Comparison of ENCODE assay signal across 23 cellular contexts in genomic region chr1:221182791-221183533, GRCh38.
DNase-seq lines count a peak whose midpoint lies in the region; ATAC-seq and TF ChIP-seq lines count a peak whose summit lies in the region.
"Had no signal": no experiment of that assay in that cellular context is flagged by ENCODE, and none has a peak within 500 bp of the region (broad histone marks: within the 10 kb centered on the region; RNA-seq: fewer than 3 reads in every experiment).

No MANE protein-coding gene starts in this region.

- no peaks in the 10 kb centered on the region for H3K9me3 Mint-ChIP-seq in activated CD4-positive, alpha-beta T cell treated with anti-CD3 and anti-CD28 coated beads for 36 hours (ENCODE audit: low read depth)
- no peaks in the 10 kb centered on the region for H3K9me3 Mint-ChIP-seq in activated CD4-positive, alpha-beta T cell treated with anti-CD3 and anti-CD28 coated beads, Interleukin-2, amount 10 ng/mL, durations not matched to agents 24 days and 14 days
- no peaks in the 10 kb centered on the region for H3K9me3 Mint-ChIP-seq in CD4-positive, alpha-beta T cell
- H3K9me3 Mint-ChIP-seq: activated B cell treated with CpG ODN at 0.5 μM for 24 hours; activated CD4-positive, alpha-beta memory T cell treated with anti-CD3 and anti-CD28 coated beads, Interleukin-2, amount 10 ng/mL, durations not matched to agents 7 days and 5 days had no signal

- no peak for DNase-seq in activated CD4-positive, alpha-beta T cell treated with anti-CD3 and anti-CD28 coated beads for 36 hours
- no peak for DNase-seq in activated CD4-positive, alpha-beta T cell treated with anti-CD3 and anti-CD28 coated beads, Interleukin-2, amount 10 ng/mL, durations not matched to agents 24 days and 14 days
- DNase-seq in RKO (ENCODE audit: low spot score): peak; percentile 4
- no peak for DNase-seq in left lung
- no peak for DNase-seq in CD4-positive, alpha-beta T cell
- DNase-seq in tibial nerve (ENCODE audit: low spot score in 2 of 2): no peak
- DNase-seq in glomerular visceral epithelial cell (ENCODE audit: extremely low spot score): no peak
- no peak for DNase-seq in NCI-H2081 (lab: John Stamatoyannopoulos, UW)
- DNase-seq: activated B cell treated with CpG ODN at 0.5 μM for 24 hours; activated CD4-positive, alpha-beta memory T cell treated with anti-CD3 and anti-CD28 coated beads, Interleukin-2, amount 10 ng/mL, durations not matched to agents 7 days and 5 days; activated naive CD4-positive, alpha-beta T cell; adrenal gland; colonic mucosa; kidney; NCI-H524 treated with DMSO at 0.1 percent for 48 hours; small intestine; stimulated activated naive CD4-positive, alpha-beta T cell treated with Interleukin-2 at 50 U/mL for 16 hours; T-helper 2 cell had no signal

- 72 to 82% methylated on average over 4 of the region's 4 CpGs for WGBS in tibial nerve, 2 donors

- no peak overlapping the region for H3K27ac Mint-ChIP-seq in activated CD4-positive, alpha-beta T cell treated with anti-CD3 and anti-CD28 coated beads for 36 hours
- H3K27ac Mint-ChIP-seq in activated CD4-positive, alpha-beta T cell treated with anti-CD3 and anti-CD28 coated beads, Interleukin-2, amount 10 ng/mL, durations not matched to agents 24 days and 14 days: no peak overlapping the region
- no peak overlapping the region for H3K27ac Mint-ChIP-seq in CD4-positive, alpha-beta T cell
- H3K27ac Mint-ChIP-seq: activated B cell treated with CpG ODN at 0.5 μM for 24 hours; activated CD4-positive, alpha-beta memory T cell treated with anti-CD3 and anti-CD28 coated beads, Interleukin-2, amount 10 ng/mL, durations not matched to agents 7 days and 5 days had no signal

- H3K4me1 ChIP-seq in left lung (peaks cover 0 to 8% of the 10 kb centered on the region in 2 donors), tibial nerve (no peaks in the 10 kb centered on the region)
- H3K4me1 ChIP-seq: A549, adrenal gland, breast epithelium, colonic mucosa had no signal

- no peak overlapping the region for H3K4me3 Mint-ChIP-seq in activated CD4-positive, alpha-beta T cell treated with anti-CD3 and anti-CD28 coated beads for 36 hours
- no peak overlapping the region for H3K4me3 Mint-ChIP-seq in activated CD4-positive, alpha-beta T cell treated with anti-CD3 and anti-CD28 coated beads, Interleukin-2, amount 10 ng/mL, durations not matched to agents 24 days and 14 days
- H3K4me3 Mint-ChIP-seq in CD4-positive, alpha-beta T cell: no peak overlapping the region
- H3K4me3 Mint-ChIP-seq: activated B cell treated with CpG ODN at 0.5 μM for 24 hours; activated CD4-positive, alpha-beta memory T cell treated with anti-CD3 and anti-CD28 coated beads, Interleukin-2, amount 10 ng/mL, durations not matched to agents 7 days and 5 days had no signal

- ATAC-seq in activated CD4-positive, alpha-beta T cell treated with anti-CD3 and anti-CD28 coated beads for 36 hours: peak; percentile 36
- ATAC-seq in left lung: peak; percentile 74
- no peak for ATAC-seq in CD4-positive, alpha-beta T cell (ENCODE audit: poor library complexity)
- ATAC-seq: A549, Right ventricle myocardium inferior had no signal

- TF ChIP-seq POLR2A in tibial nerve (IDR thresholded peaks at IDR 0.05): no peak

- H3K36me3 ChIP-seq in left lung: no peaks in the 10 kb centered on the region
- H3K36me3 ChIP-seq in tibial nerve: no peaks in the 10 kb centered on the region
- H3K36me3 ChIP-seq: adrenal gland, breast epithelium, colonic mucosa, thoracic aorta had no signal

- peaks cover 16% of the 10 kb centered on the region for H3K27me3 Mint-ChIP-seq in activated CD4-positive, alpha-beta T cell treated with anti-CD3 and anti-CD28 coated beads for 36 hours
- H3K27me3 Mint-ChIP-seq in activated CD4-positive, alpha-beta T cell treated with anti-CD3 and anti-CD28 coated beads, Interleukin-2, amount 10 ng/mL, durations not matched to agents 24 days and 14 days: no peaks in the 10 kb centered on the region
- peaks cover 9% of the 10 kb centered on the region for H3K27me3 Mint-ChIP-seq in CD4-positive, alpha-beta T cell
- H3K27me3 Mint-ChIP-seq: activated CD4-positive, alpha-beta memory T cell treated with anti-CD3 and anti-CD28 coated beads, Interleukin-2, amount 10 ng/mL, durations not matched to agents 7 days and 5 days had no signal

- no peak for TF ChIP-seq CTCF in left lung (IDR thresholded peaks at IDR 0.05)
- no peak for TF ChIP-seq CTCF in CD4-positive, alpha-beta T cell (IDR thresholded peaks at IDR 0.05)
- no peak for TF ChIP-seq CTCF in tibial nerve (IDR thresholded peaks at IDR 0.05)

- H3K4me3 ChIP-seq in left lung (no peak overlapping the region), tibial nerve (no peak overlapping the region)
- H3K4me3 ChIP-seq: A549, adrenal gland, breast epithelium, colonic mucosa, lung, thoracic aorta had no signal

- H3K4me1 Mint-ChIP-seq in activated CD4-positive, alpha-beta T cell treated with anti-CD3 and anti-CD28 coated beads for 36 hours: no peaks in the 10 kb centered on the region
- H3K4me1 Mint-ChIP-seq in activated CD4-positive, alpha-beta T cell treated with anti-CD3 and anti-CD28 coated beads, Interleukin-2, amount 10 ng/mL, durations not matched to agents 24 days and 14 days: no peaks in the 10 kb centered on the region
- no peaks in the 10 kb centered on the region for H3K4me1 Mint-ChIP-seq in CD4-positive, alpha-beta T cell (ENCODE audit: low read depth)
- H3K4me1 Mint-ChIP-seq: activated CD4-positive, alpha-beta memory T cell treated with anti-CD3 and anti-CD28 coated beads, Interleukin-2, amount 10 ng/mL, durations not matched to agents 7 days and 5 days had no signal

- POLR2A ChIA-PET in activated CD4-positive, alpha-beta T cell treated with anti-CD3 and anti-CD28 coated beads for 36 hours (lab: Charles Lee): no interaction called here
- POLR2A ChIA-PET in CD4-positive, alpha-beta T cell (lab: Charles Lee): no interaction called here

- CTCF ChIA-PET in activated CD4-positive, alpha-beta T cell treated with anti-CD3 and anti-CD28 coated beads for 36 hours (lab: Charles Lee): no interaction called here
- CTCF ChIA-PET in CD4-positive, alpha-beta T cell (lab: Charles Lee): no interaction called here

- intact Hi-C loops in activated CD4-positive, alpha-beta T cell treated with anti-CD3 and anti-CD28 coated beads for 36 hours (cut with DNase I, micrococcal nuclease): no loop called here
- intact Hi-C loops in activated CD4-positive, alpha-beta T cell treated with anti-CD3 and anti-CD28 coated beads, Interleukin-2, amount 10 ng/mL, durations not matched to agents 24 days and 14 days (cut with micrococcal nuclease): no loop called here
- intact Hi-C loops in left lung (cut with DNase I): no loop called here
- intact Hi-C loops in CD4-positive, alpha-beta T cell (cut with DNase I, micrococcal nuclease): no loop called here

- H3K27me3 ChIP-seq in left lung (no peaks in the 10 kb centered on the region), tibial nerve (no peaks in the 10 kb centered on the region)
- H3K27me3 ChIP-seq in CD4-positive, alpha-beta T cell (ENCODE audit: control insufficient read depth, insufficient read depth, low read length): no peaks in the 10 kb centered on the region
- H3K27me3 ChIP-seq: adrenal gland, breast epithelium, colonic mucosa had no signal

- TF ChIP-seq EP300 in tibial nerve (IDR thresholded peaks at IDR 0.05): no peak

- no peaks in the 10 kb centered on the region for H3K36me3 Mint-ChIP-seq in activated CD4-positive, alpha-beta T cell treated with anti-CD3 and anti-CD28 coated beads for 36 hours (ENCODE audit: low read depth)
- no peaks in the 10 kb centered on the region for H3K36me3 Mint-ChIP-seq in activated CD4-positive, alpha-beta T cell treated with anti-CD3 and anti-CD28 coated beads, Interleukin-2, amount 10 ng/mL, durations not matched to agents 24 days and 14 days (ENCODE audit: low read depth)
- H3K36me3 Mint-ChIP-seq in CD4-positive, alpha-beta T cell (ENCODE audit: low read depth): no peaks in the 10 kb centered on the region

- H3K27ac ChIP-seq in left lung (no peak overlapping the region), tibial nerve (no peak overlapping the region)
- H3K27ac ChIP-seq in CD4-positive, alpha-beta T cell (ENCODE audit: low read depth, low read length): no peak overlapping the region
- H3K27ac ChIP-seq: A549, adrenal gland, breast epithelium, colonic mucosa, thoracic aorta had no signal

- H3K9me3 ChIP-seq in left lung: no peaks in the 10 kb centered on the region
- H3K9me3 ChIP-seq in CD4-positive, alpha-beta T cell (ENCODE audit: control insufficient read depth, low read length): no peaks in the 10 kb centered on the region
- no peaks in the 10 kb centered on the region for H3K9me3 ChIP-seq in tibial nerve
- H3K9me3 ChIP-seq: A549, adrenal gland, breast epithelium, colonic mucosa, thoracic aorta had no signal
